Comparison of ENCODE assay signal across 22 cellular contexts in genomic region chr14:70339970-70340369, GRCh38.
"Had no signal": no experiment of that assay in that cellular context is flagged by ENCODE, and none has a peak within 500 bp of the region (broad histone marks: within the 10 kb centered on the region; RNA-seq: fewer than 3 reads in every experiment).

No MANE protein-coding gene starts in this region.

- H3K4me3 ChIP-seq: dorsolateral prefrontal cortex, hepatocyte, lung, neural progenitor cell, pancreas, suprapubic skin, thyroid gland had no signal

- H3K4me3 Mint-ChIP-seq: natural killer cell treated with Interleukin-12 subunit alpha and Interleukin-12 subunit beta and Interleukin-15 and Interleukin-18, amount 100 ng/mL, for 72 hours; neural progenitor cell; type B pancreatic cell had no signal

- H3K4me2 ChIP-seq: hepatocyte, neural progenitor cell had no signal

- H3K9ac ChIP-seq: neural progenitor cell had no signal

- H3K36me3 ChIP-seq: thyroid gland had no signal

- DNase-seq: dorsolateral prefrontal cortex; effector CD8-positive, alpha-beta T cell; foreskin melanocyte; head of caudate nucleus; left colon; left ventricle myocardium superior; mesenchymal stem cell; midbrain; nucleus accumbens; pancreas; right cardiac atrium; small intestine; stimulated activated CD4-positive, alpha-beta T cell treated with anti-CD3 and anti-CD28 coated beads, Interleukin-12 subunit alpha, Interleukin-12 subunit beta, amount 100 ng/mL, for 4 hours; stimulated activated naive CD4-positive, alpha-beta T cell; thyroid gland had no signal

- H3K4me1 ChIP-seq: neural progenitor cell, suprapubic skin, thyroid gland had no signal

- H2AFZ ChIP-seq: hepatocyte, neural progenitor cell had no signal

- H3K27me3 Mint-ChIP-seq: natural killer cell treated with Interleukin-12 subunit alpha and Interleukin-12 subunit beta and Interleukin-15 and Interleukin-18, amount 100 ng/mL, for 72 hours; progenitor cell of endocrine pancreas; type B pancreatic cell had no signal

- H3K9me3 ChIP-seq: pancreas, suprapubic skin, thyroid gland had no signal

- FAIRE-seq: pancreas, small intestine had no signal

- ATAC-seq: left colon; left ventricle myocardium superior; natural killer cell treated with Interleukin-12 subunit alpha and Interleukin-12 subunit beta and Interleukin-15 and Interleukin-18, amount 100 ng/mL, for 72 hours; pancreas; right cardiac atrium had no signal

- H3K27ac ChIP-seq: dorsolateral prefrontal cortex, hepatocyte, neural progenitor cell, pancreas, suprapubic skin, thyroid gland had no signal

- H3K4me1 Mint-ChIP-seq: neural progenitor cell had no signal

- H3K27me3 ChIP-seq: dorsolateral prefrontal cortex, hepatocyte, neural progenitor cell, pancreas, suprapubic skin, thyroid gland had no signal

- H3K27ac Mint-ChIP-seq: natural killer cell treated with Interleukin-12 subunit alpha and Interleukin-12 subunit beta and Interleukin-15 and Interleukin-18, amount 100 ng/mL, for 72 hours; neural progenitor cell; progenitor cell of endocrine pancreas; type B pancreatic cell had no signal
